1 cellular context compared by ENCODE assay signal in the genomic region with DNA sequence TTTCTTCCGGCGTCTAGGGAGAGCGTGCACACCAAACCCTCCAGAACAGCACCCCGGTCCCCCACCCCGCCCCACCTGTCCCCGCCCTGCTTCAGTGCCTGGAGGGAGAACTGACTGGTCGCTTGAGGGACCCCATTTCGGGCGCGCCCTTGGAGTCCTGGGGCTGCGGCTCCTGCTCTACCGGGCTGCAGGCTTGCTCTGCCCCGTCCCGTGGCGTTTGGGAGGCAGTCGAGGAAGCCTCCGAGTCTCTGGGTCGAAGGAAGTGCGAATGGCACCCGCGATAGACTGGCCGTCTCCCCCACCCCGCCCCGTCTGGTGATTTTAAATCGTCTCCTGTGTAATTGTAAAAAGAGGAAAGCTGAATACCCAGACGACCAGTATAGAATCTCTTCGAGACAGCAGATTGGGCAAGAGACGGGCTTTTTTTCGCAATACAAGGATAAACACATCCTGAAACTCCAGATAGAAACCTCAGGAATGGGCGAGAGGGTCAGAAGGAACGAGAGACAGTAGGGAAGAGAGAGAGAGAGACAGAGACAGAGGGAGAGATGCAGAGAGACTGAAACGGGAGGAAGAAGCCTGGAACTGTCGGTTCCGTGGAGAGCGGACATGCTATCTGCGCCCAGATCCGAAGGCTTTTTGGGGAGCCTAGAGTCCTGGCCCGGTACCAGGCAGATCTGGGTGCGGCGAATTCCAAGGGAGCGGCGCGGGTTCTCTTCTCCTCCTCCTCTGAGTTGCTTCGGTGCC.
TF ChIP-seq lines count a peak whose summit lies in the region.

No MANE protein-coding gene starts in this region.

TF ChIP-seq in IMR-90, 13 proteins besides CTCF, POLR2A, EP300 and RAD21:
- TF ChIP-seq MAFK (IDR thresholded peaks at IDR 0.05; ENCODE audit: low read depth, low read length) (no peak), CHD1 (IDR thresholded peaks at IDR 0.05; ENCODE audit: low read depth, low read length) (no peak), CEBPB (IDR thresholded peaks at IDR 0.05; ENCODE audit: low read depth, low read length) (peak; percentile 71; the same call in 1 of the 2 replicates), RFX5 (IDR thresholded peaks at IDR 0.05; ENCODE audit: low read depth, low read length) (no peak), BHLHE40 (IDR thresholded peaks at IDR 0.05; ENCODE audit: low read depth, low read length) (no peak), MXI1 (IDR thresholded peaks at IDR 0.05; ENCODE audit: borderline replicate concordance, low read depth, low read length) (no peak), MAZ (IDR thresholded peaks at IDR 0.05; ENCODE audit: borderline replicate concordance, low read depth, low read length) (no peak)
